In the genomic region with DNA sequence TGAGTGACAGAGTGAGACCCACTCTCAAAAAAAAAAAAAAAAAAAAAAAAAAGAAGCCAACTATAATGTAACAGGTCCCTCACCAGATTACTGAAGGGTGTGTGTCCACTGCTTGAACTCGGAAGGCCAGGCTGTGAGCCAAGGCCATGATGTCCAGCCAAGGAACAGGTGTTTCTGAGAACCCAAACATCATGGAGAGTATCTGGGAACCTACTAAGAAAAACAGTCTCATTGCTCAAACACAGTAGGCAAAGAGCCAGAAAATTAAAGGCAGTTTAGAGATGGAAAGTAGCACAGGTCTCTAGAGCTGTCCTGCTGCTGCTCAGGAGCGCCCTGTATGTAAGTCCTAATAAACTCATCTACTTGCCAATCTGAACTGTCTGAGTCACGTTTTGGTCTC, we compare ENCODE assay signal across 16 cellular contexts. TPM values are rescaled to one million over a fixed set of nuclear protein-coding genes. Genes with fewer than 3 reads are reported as not detected.
DNase-seq lines count a peak whose midpoint lies in the region; ATAC-seq, FAIRE-seq and TF ChIP-seq lines count a peak whose summit lies in the region.
"Had no signal": no experiment of that assay in that cellular context is flagged by ENCODE, and none has a peak within 500 bp of the region (broad histone marks: within the 10 kb centered on the region; RNA-seq: fewer than 3 reads in every experiment).

No MANE protein-coding gene starts in this region.

- no peak overlapping the region for H2BK120ac ChIP-seq in neuronal stem cell (ENCODE audit: low read depth, low read length)

- H3K9ac ChIP-seq in neuronal stem cell (ENCODE audit: low read depth, low read length, poor library complexity), result no peak overlapping the region

- intact Hi-C loops in body of pancreas (cut with DNase I) (no loop called here), pancreas (cut with DNase I) (loop anchor here in 1 of 3 donors (10.0 kb wide), 1 partner anchor 230 kb away; no protein-coding TSS in a partner anchor)

- TF ChIP-seq POLR2A in body of pancreas (IDR thresholded peaks at IDR 0.05) (no peak), tibial nerve (IDR thresholded peaks at IDR 0.05) (no peak)

- H3K27me3 ChIP-seq in body of pancreas (no peaks in the 10 kb centered on the region), pancreas (no peaks in the 10 kb centered on the region), tibial nerve (no peaks in the 10 kb centered on the region), neuronal stem cell (ENCODE audit: control insufficient read depth in 3 of 3, insufficient read depth in 3 of 3, low read depth in 1 of 3, low read length in 3 of 3) (no peaks in the 10 kb centered on the region)

- H4K91ac ChIP-seq in neuronal stem cell (ENCODE audit: low read depth, low read length, poor library complexity), result no peak overlapping the region

- H2BK12ac ChIP-seq in neuronal stem cell (ENCODE audit: low read length), result no peak overlapping the region

- no peaks in the 10 kb centered on the region for H3K79me1 ChIP-seq in neuronal stem cell (ENCODE audit: low read depth, low read length)

- no peak overlapping the region for H4K8ac ChIP-seq in neuronal stem cell (ENCODE audit: low read depth, low read length)

- no peak overlapping the region for H3K18ac ChIP-seq in neuronal stem cell (ENCODE audit: low read length)

- H3K9me3 ChIP-seq in body of pancreas (no peaks in the 10 kb centered on the region), pancreas (no peaks in the 10 kb centered on the region), tibial nerve (no peaks in the 10 kb centered on the region), neuronal stem cell (replicated peaks in 1 of 2; ENCODE audit: control insufficient read depth in 2 of 2, insufficient read depth in 1 of 2, low read depth in 1 of 2, low read length in 2 of 2) (peaks cover under 1 to 1% of the 10 kb centered on the region in 2 donors)
- H3K9me3 ChIP-seq: Caco-2 had no signal

- no peak overlapping the region for H3K4ac ChIP-seq in neuronal stem cell (ENCODE audit: low read length)

- H3K27ac ChIP-seq in body of pancreas (peak overlapping the region in 3 of 4 donors; percentile 57 to 73 (median 71)), pancreas (peak overlapping the region in 3 of 4 donors; percentile 11 to 57 (median 44)), tibial nerve (no peak overlapping the region), neuronal stem cell (replicated peaks; ENCODE audit: low read length) (no peak overlapping the region)
- H3K27ac ChIP-seq: SK-N-MC had no signal

- no peak overlapping the region for H2BK5ac ChIP-seq in neuronal stem cell (ENCODE audit: low read length)

- TF ChIP-seq EP300 in tibial nerve (IDR thresholded peaks at IDR 0.05), result peak; percentile 18 to 52

- H3K4me1 ChIP-seq in body of pancreas (peaks cover 35% of the 10 kb centered on the region), pancreas (peaks cover 5 to 22% (median 22%) of the 10 kb centered on the region in 3 donors), tibial nerve (peaks cover 0 to 8% (median 0%) of the 10 kb centered on the region in 4 donors), neuronal stem cell (ENCODE audit: control insufficient read depth in 2 of 2, insufficient read depth in 1 of 2, low read depth in 1 of 2, low read length in 2 of 2) (no peaks in the 10 kb centered on the region)

- peak; percentile 69 for DNase-seq in LNCaP clone FGC (ENCODE audit: low read depth)
- DNase-seq in body of pancreas, result peak; percentile 68 to 84 (median 81)
- peak; percentile 57 to 82 (median 72) for DNase-seq in pancreas
- peak in 1 of 2 donors; percentile 22 for DNase-seq in tibial nerve (ENCODE audit: low spot score in 2 of 2)
- no peak for DNase-seq in T-helper 2 cell
- DNase-seq in neuronal stem cell (ENCODE audit: low spot score), result no peak
- no peak for DNase-seq in T-helper 9 cell
- DNase-seq: Caco-2, DMS79 treated with DMSO at 0.1 percent for 48 hours, NCI-H226, NCI-H524 treated with DMSO at 0.1 percent for 48 hours, Right ventricle myocardium superior had no signal

- no peak for FAIRE-seq in pancreas (lab: Jason Lieb, UNC)
- FAIRE-seq: G401.6, RCC 7860 had no signal

- TF ChIP-seq CTCF in LNCaP clone FGC (IDR thresholded peaks at IDR 0.05; ENCODE audit: control insufficient read depth, extremely low read depth, insufficient read depth), result no peak
- no peak for TF ChIP-seq CTCF in body of pancreas (IDR thresholded peaks at IDR 0.05)
- no peak for TF ChIP-seq CTCF in pancreas (IDR thresholded peaks at IDR 0.05)
- TF ChIP-seq CTCF in tibial nerve (IDR thresholded peaks at IDR 0.05), result no peak

- H2AK5ac ChIP-seq in neuronal stem cell (ENCODE audit: low read depth, low read length), result no peak overlapping the region

- ATAC-seq in body of pancreas (peak; percentile 84), pancreas (peak; percentile 67 to 89 (median 83))

- no peak overlapping the region for H3K23ac ChIP-seq in neuronal stem cell (ENCODE audit: low read depth, low read length, poor library complexity)

- H3K4me2 ChIP-seq in neuronal stem cell (ENCODE audit: insufficient read depth, low read length, poor library complexity, severe bottlenecking), result no peak overlapping the region

- no peaks in the 10 kb centered on the region for H3K36me3 ChIP-seq in body of pancreas (replicated peaks in 1 of 2; ENCODE audit: insufficient read depth in 1 of 2, low read depth in 2 of 2)
- no peaks in the 10 kb centered on the region for H3K36me3 ChIP-seq in pancreas
- H3K36me3 ChIP-seq in tibial nerve, result peaks cover 0 to 5% (median 0%) of the 10 kb centered on the region in 3 donors
- H3K36me3 ChIP-seq in neuronal stem cell (replicated peaks in 1 of 2; ENCODE audit: control insufficient read depth in 2 of 2, insufficient read depth in 2 of 2, low read length in 2 of 2), result no peaks in the 10 kb centered on the region
- H3K36me3 ChIP-seq: HAP-1 had no signal

- WGBS in body of pancreas, 2 donors, result 52 to 62% methylated on average over 3 of the region's 3 CpGs
- 53 to 55% methylated on average over 3 of the region's 3 CpGs for WGBS in pancreas, 2 donors
- 71 to 79% methylated on average over 3 of the region's 3 CpGs for WGBS in tibial nerve, 2 donors
- no CpG with 5 or more reads among the region's 3 CpGs for WGBS in neuronal stem cell (ENCODE audit: extremely low coverage in 2 of 2, insufficient read length in 2 of 2, insufficient replicate concordance in 1 of 2), 2 donors

- no peak overlapping the region for H3K4me3 ChIP-seq in LNCaP clone FGC (ENCODE audit: low read depth, low read length)
- H3K4me3 ChIP-seq in body of pancreas, result no peak overlapping the region
- no peak overlapping the region for H3K4me3 ChIP-seq in pancreas
- H3K4me3 ChIP-seq in tibial nerve, result no peak overlapping the region
- H3K4me3 ChIP-seq in neuronal stem cell (ENCODE audit: low read length in 2 of 2), result no peak overlapping the region
- H3K4me3 ChIP-seq: HAP-1, SK-N-MC had no signal

- H2AFZ ChIP-seq in neuronal stem cell (ENCODE audit: low read length), result no peak overlapping the region

- H3K14ac ChIP-seq in neuronal stem cell (ENCODE audit: low read length), result no peak overlapping the region

- no peak overlapping the region for H2BK15ac ChIP-seq in neuronal stem cell (ENCODE audit: low read length)

RNA-seq across cellular contexts. Expression of gene MAP4K5, which starts 12.5 kb away (rescaled TPM):
- 100 to 1,000 TPM; 111 to 159 TPM for total RNA-seq in body of pancreas
- total RNA-seq in pancreas, result 10 to 100 TPM; 19.0 to 28.6 (median 23.5) TPM
- polyA plus RNA-seq in pancreas, result 10 to 100 TPM; 12.6 to 15.5 TPM
- total RNA-seq in tibial nerve, result 100 to 1,000 TPM; 216 to 288 (median 279) TPM
- polyA plus RNA-seq in neuronal stem cell (2013, experiment 1 of 2), result 38.8 TPM
- 41.9 TPM for polyA plus RNA-seq in neuronal stem cell (2013, experiment 2 of 2)

RNA-seq across cellular contexts. Expression of gene ATL1, which starts 15.0 kb away (rescaled TPM):
- total RNA-seq in body of pancreas (1 to 10 TPM in 1 of 2 donors, under 1 TPM in 1; 0.33 to 5.4 TPM), pancreas (1 to 10 TPM; 2.5 to 6.1 (median 3.3) TPM), tibial nerve (10 to 100 TPM; 13.5 to 34.7 (median 23.3) TPM)
- 1 to 10 TPM; 1.3 to 3.5 TPM for polyA plus RNA-seq in pancreas
- 7.2 TPM for polyA plus RNA-seq in neuronal stem cell (2013, experiment 1 of 2)
- 6.5 TPM for polyA plus RNA-seq in neuronal stem cell (2013, experiment 2 of 2)

Comparison
In these comparisons a context has a peak if more than half of its experiments do, and no peak if none do; other contexts are left out.
1. DNase-seq: peak in LNCaP clone FGC (single experiment), body of pancreas (4 of 4) and pancreas (6 of 6); none in T-helper 2 cell (0 of 5), neuronal stem cell (single experiment) and T-helper 9 cell (single experiment).
2. H3K27ac ChIP-seq: peak in body of pancreas (3 of 4) and pancreas (3 of 4); none in tibial nerve (0 of 4) and neuronal stem cell (single experiment).